8 cellular contexts compared by ENCODE assay signal in genomic region chr7:1460757-1461639, GRCh38. TPM values are rescaled to one million over a fixed set of nuclear protein-coding genes. Genes with fewer than 3 reads are reported as not detected.
DNase-seq lines count a peak whose midpoint lies in the region; ATAC-seq, FAIRE-seq and TF ChIP-seq lines count a peak whose summit lies in the region.

No MANE protein-coding gene starts in this region.

- POLR2A ChIA-PET in RWPE1 (lab: Yijun Ruan, JAX; ENCODE audit: low non-redundant PET), result no interaction called here

- no peaks in the 10 kb centered on the region for H3K36me3 ChIP-seq in pancreas

- 8 to 11% methylated on average over 29 to 30 of the region's 30 CpGs for WGBS in pancreas, 2 donors

- FAIRE-seq in pancreas (lab: Jason Lieb, UNC), result no peak

- TF ChIP-seq CTCF in RWPE1 (conservative IDR thresholded peaks at IDR 0.05; ENCODE audit: low read depth) (no peak), pancreas (IDR thresholded peaks at IDR 0.05) (no peak)

- peak overlapping the region in 3 of 4 donors; percentile 23 to 78 (median 45) for H3K4me3 ChIP-seq in pancreas

- H3K27me3 ChIP-seq in pancreas, result no peaks in the 10 kb centered on the region

- ATAC-seq in pancreas (peak; percentile 11 to 24 (median 15)), HG03196 (IDR thresholded peaks at IDR 0.05; ENCODE audit: unreplicated experiment) (no peak), GM18861 (IDR thresholded peaks at IDR 0.05; ENCODE audit: unreplicated experiment) (no peak)

- H3K27ac ChIP-seq in RWPE1 (peak overlapping the region; percentile 94), pancreas (peak overlapping the region; percentile 42 to 70 (median 60))

- intact Hi-C loops in pancreas (cut with DNase I), result no loop called here

- H3K9me3 ChIP-seq in pancreas, result no peaks in the 10 kb centered on the region

- CTCF ChIA-PET in RWPE1 (lab: Yijun Ruan, JAX), result interaction anchor here (1.0 kb wide), 1 partner anchor 16 kb away, joined by 4 read pairs; no protein-coding TSS in a partner anchor

- H3K4me1 ChIP-seq in pancreas, result peaks cover 5 to 24% (median 21%) of the 10 kb centered on the region in 3 donors

- peak; percentile 23 for DNase-seq in EL
- DNase-seq in RWPE1 (ENCODE audit: low spot score), result no peak
- DNase-seq in fibroblast of peridontal ligament (ENCODE audit: extremely low read depth), result peak; percentile 54
- peak in 5 of 6 donors; percentile 62 to 79 (median 75) for DNase-seq in pancreas
- no peak for DNase-seq in SK-N-DZ (ENCODE audit: low spot score)
- no peak for DNase-seq in NCI-H1105 treated with DMSO at 0.1 percent for 48 hours (lab: John Stamatoyannopoulos, UW)

RNA-seq across cellular contexts. Expression of gene MICALL2, which starts 1.7 kb away (rescaled TPM):
- total RNA-seq in pancreas, result 10 to 100 TPM in 4 of 6 donors, 1 to 10 TPM in 2; 8.3 to 24.2 (median 11.3) TPM
- 10 to 100 TPM; 85.6 to 93.6 TPM for polyA plus RNA-seq in pancreas
- polyA plus RNA-seq in SK-N-DZ (2014; cell fraction: cytosol; rRNA removed), result not detected in 2 replicates
- 0.18 and 1.5 TPM in 2 replicates for polyA plus RNA-seq in SK-N-DZ (2014; cell fraction: nucleus; rRNA removed)

RNA-seq across cellular contexts. Expression of gene INTS1, which starts 43.2 kb away (rescaled TPM):
- total RNA-seq in pancreas, result 10 to 100 TPM; 45.0 to 73.2 (median 58.3) TPM
- 100 to 1,000 TPM in 1 of 2 donors, 10 to 100 TPM in 1; 92.7 to 166 TPM for polyA plus RNA-seq in pancreas
- polyA plus RNA-seq in SK-N-DZ (2014; cell fraction: cytosol; rRNA removed), result 42.2 and 44.8 TPM in 2 replicates
- polyA plus RNA-seq in SK-N-DZ (2014; cell fraction: nucleus; rRNA removed), result 127 and 147 TPM in 2 replicates

Comparison
In these comparisons a context has a peak if more than half of its experiments do, and no peak if none do; other contexts are left out.
1. DNase-seq: peak in EL (single experiment), fibroblast of peridontal ligament (single experiment) and pancreas (5 of 6); none in RWPE1 (single experiment), SK-N-DZ (single experiment) and NCI-H1105 treated with DMSO at 0.1 percent for 48 hours (single experiment).
2. ATAC-seq: peak in pancreas (4 of 4); none in HG03196 (single experiment) and GM18861 (single experiment).